13 cellular contexts compared by ENCODE assay signal in genomic region chr2:134177351-134177931, GRCh38.
A peak's percentile ranks its signal among the peaks of the same experiment; 100 is the strongest.
DNase-seq lines count a peak whose midpoint lies in the region; ATAC-seq, FAIRE-seq and TF ChIP-seq lines count a peak whose summit lies in the region.
"Had no signal": no experiment of that assay in that cellular context is flagged by ENCODE, and none has a peak within 500 bp of the region (broad histone marks: within the 10 kb centered on the region; RNA-seq: fewer than 3 reads in every experiment).

No MANE protein-coding gene starts in this region.

- H3K4me2 ChIP-seq in astrocyte (ENCODE audit: low read length), result peak overlapping the region; percentile 65

- peak overlapping the region; percentile 92 for H3K27ac Mint-ChIP-seq in astrocyte (ENCODE audit: unreplicated experiment)

- DNase-seq in left ventricle myocardium inferior (no peak), left cardiac atrium (no peak), astrocyte (ENCODE audit: low read depth) (peak; percentile 78), islet precursor cell (peak; percentile 66), A673 (ENCODE audit: low spot score) (no peak), NAMALWA (ENCODE audit: low spot score) (no peak)
- DNase-seq: ovary, T-helper 9 cell had no signal

- H3K36me3 Mint-ChIP-seq in astrocyte (ENCODE audit: low read depth, unreplicated experiment), result peaks cover 5% of the 10 kb centered on the region

- no peak for FAIRE-seq in astrocyte (lab: Jason Lieb, UNC)
- FAIRE-seq: colon, GM12878, urothelium cell line had no signal

- H3K9me3 ChIP-seq in left ventricle myocardium inferior (replicated peaks) (no peaks in the 10 kb centered on the region), astrocyte (ENCODE audit: insufficient read depth, low read depth, low read length) (no peaks in the 10 kb centered on the region), A673 (ENCODE audit: low read depth, low read length, poor library complexity, severe bottlenecking) (no peaks in the 10 kb centered on the region)
- H3K9me3 ChIP-seq: ovary had no signal

- H2AFZ ChIP-seq in astrocyte (ENCODE audit: low read depth, low read length), result peak overlapping the region; percentile 36

- H3K27ac ChIP-seq in left ventricle myocardium inferior (replicated peaks) (peak overlapping the region; percentile 62), astrocyte (ENCODE audit: low read depth, low read length) (peak overlapping the region; percentile 17), A673 (ENCODE audit: low read depth, low read length, poor library complexity, severe bottlenecking) (no peak overlapping the region)
- H3K27ac ChIP-seq: ovary had no signal

- H3K79me2 ChIP-seq in astrocyte (ENCODE audit: insufficient read depth, low read length), result peaks cover 3% of the 10 kb centered on the region

- CTCF ChIA-PET in A673 (lab: Charles Lee), result no interaction called here

- intact Hi-C loops in left ventricle myocardium inferior (cut with micrococcal nuclease), result no loop called here
- intact Hi-C loops in left cardiac atrium (cut with DNase I), result no loop called here
- intact Hi-C loops in A673 (cut with micrococcal nuclease; ENCODE audit: unreplicated experiment), result no loop called here

- no peak for TF ChIP-seq CTCF in left ventricle myocardium inferior (IDR thresholded peaks at IDR 0.05; ENCODE audit: borderline replicate concordance)
- no peak for TF ChIP-seq CTCF in astrocyte (IDR thresholded peaks at IDR 0.05; ENCODE audit: insufficient read depth, low read depth, low read length)
- TF ChIP-seq CTCF in A673 (conservative IDR thresholded peaks at IDR 0.05; ENCODE audit: low read depth, low read length), result no peak

- H3K4me3 ChIP-seq in left ventricle myocardium inferior (no peak overlapping the region), astrocyte (ENCODE audit: insufficient read depth, low read depth, low read length) (no peak overlapping the region), A673 (ENCODE audit: low read depth, low read length, poor library complexity, severe bottlenecking) (no peak overlapping the region)
- H3K4me3 ChIP-seq: GM12878, ovary had no signal

- BruUV-seq in A673 (replicated peaks; lab: Mats Ljungman, UMichigan), result no TSS peak

- POLR2A ChIA-PET in A673 (lab: Charles Lee; ENCODE audit: low non-redundant PET), result no interaction called here

- no peaks in the 10 kb centered on the region for H3K27me3 ChIP-seq in left ventricle myocardium inferior (ENCODE audit: low read depth)
- no peaks in the 10 kb centered on the region for H3K27me3 ChIP-seq in astrocyte (ENCODE audit: insufficient read depth, low read length)
- H3K27me3 ChIP-seq in A673 (replicated peaks; ENCODE audit: insufficient read depth, low read depth, low read length, poor library complexity), result no peaks in the 10 kb centered on the region
- H3K27me3 ChIP-seq: ovary had no signal

- no peak overlapping the region for H3K4me3 Mint-ChIP-seq in astrocyte (ENCODE audit: unreplicated experiment)

- H3K36me3 ChIP-seq in left ventricle myocardium inferior (no peaks in the 10 kb centered on the region), astrocyte (ENCODE audit: insufficient read depth, low read length) (no peaks in the 10 kb centered on the region), A673 (ENCODE audit: insufficient read depth, low read length, poor library complexity, severe bottlenecking) (no peaks in the 10 kb centered on the region)
- H3K36me3 ChIP-seq: ovary had no signal

- H4K20me1 ChIP-seq in astrocyte (ENCODE audit: insufficient read depth, low read length), result peaks cover 39% of the 10 kb centered on the region

- peaks cover 100% of the 10 kb centered on the region for H3K4me1 ChIP-seq in left ventricle myocardium inferior
- H3K4me1 ChIP-seq in astrocyte (ENCODE audit: insufficient read depth, low read length), result peaks cover 13% of the 10 kb centered on the region
- no peaks in the 10 kb centered on the region for H3K4me1 ChIP-seq in A673 (ENCODE audit: insufficient read depth, low read length, poor library complexity, severe bottlenecking)

- no peaks in the 10 kb centered on the region for H3K27me3 Mint-ChIP-seq in astrocyte (ENCODE audit: low read depth, unreplicated experiment)

- no peak for ATAC-seq in left cardiac atrium
- ATAC-seq in GM18907 (IDR thresholded peaks at IDR 0.05; ENCODE audit: unreplicated experiment), result no peak
- no peak for ATAC-seq in HG02870 (IDR thresholded peaks at IDR 0.05; ENCODE audit: unreplicated experiment)

- H3K9ac ChIP-seq in astrocyte (ENCODE audit: low read length), result no peak overlapping the region

- H3K9me3 Mint-ChIP-seq in astrocyte (ENCODE audit: unreplicated experiment), result no peaks in the 10 kb centered on the region

- H3K4me1 Mint-ChIP-seq in astrocyte (ENCODE audit: low read depth, unreplicated experiment), result peaks cover 18% of the 10 kb centered on the region

Comparison
In these comparisons a context has a peak if more than half of its experiments do, and no peak if none do; other contexts are left out.
1. DNase-seq: peak in astrocyte (single experiment) and islet precursor cell (single experiment); none in left ventricle myocardium inferior (single experiment), left cardiac atrium (single experiment), A673 (single experiment) and NAMALWA (single experiment).